ENCODE assay signal across 13 cellular contexts in genomic region chr5:124922255-124922975, GRCh38.
DNase-seq lines count a peak whose midpoint lies in the region; ATAC-seq and TF ChIP-seq lines count a peak whose summit lies in the region.
"Had no signal": no experiment of that assay in that cellular context is flagged by ENCODE, and none has a peak within 500 bp of the region (broad histone marks: within the 10 kb centered on the region; RNA-seq: fewer than 3 reads in every experiment).

No MANE protein-coding gene starts in this region.

- H3K4me2 ChIP-seq in BLaER1 treated with 17β-estradiol and CSF1 and Interleukin-3, amounts not matched to agents 10 nM and 100 nM: peak overlapping the region; percentile 58 to 85 (median 76)
- H3K4me2 ChIP-seq in hepatocyte: no peak overlapping the region

- H3K27ac Mint-ChIP-seq in activated T-cell treated with anti-CD3 and anti-CD28 coated beads, Interleukin-2, amount 50 U/mL, for 72 hours: no peak overlapping the region
- H3K27ac Mint-ChIP-seq in stimulated activated naive B cell treated with anti-CD40 and anti-IgM and Interleukin-4, amounts not matched to agents 10 μg/mL and 1 μg/mL and 100 μg/mL, for 72 hours: no peak overlapping the region
- H3K27ac Mint-ChIP-seq in naive thymus-derived CD4-positive, alpha-beta T cell: no peak overlapping the region

- CTCF ChIA-PET in naive thymus-derived CD4-positive, alpha-beta T cell (lab: Charles Lee): no interaction called here

- no peaks in the 10 kb centered on the region for H3K27me3 Mint-ChIP-seq in activated T-cell treated with anti-CD3 and anti-CD28 coated beads, Interleukin-2, amount 50 U/mL, for 72 hours (ENCODE audit: low read depth)
- no peaks in the 10 kb centered on the region for H3K27me3 Mint-ChIP-seq in stimulated activated naive B cell treated with anti-CD40 and anti-IgM and Interleukin-4, amounts not matched to agents 10 μg/mL and 1 μg/mL and 100 μg/mL, for 72 hours
- H3K27me3 Mint-ChIP-seq in naive thymus-derived CD4-positive, alpha-beta T cell: no peaks in the 10 kb centered on the region

- H3K36me3 Mint-ChIP-seq in activated T-cell treated with anti-CD3 and anti-CD28 coated beads, Interleukin-2, amount 50 U/mL, for 72 hours (ENCODE audit: insufficient read depth in 2 of 2): no peaks in the 10 kb centered on the region
- no peaks in the 10 kb centered on the region for H3K36me3 Mint-ChIP-seq in stimulated activated naive B cell treated with anti-CD40 and anti-IgM and Interleukin-4, amounts not matched to agents 10 μg/mL and 1 μg/mL and 100 μg/mL, for 72 hours
- no peaks in the 10 kb centered on the region for H3K36me3 Mint-ChIP-seq in naive thymus-derived CD4-positive, alpha-beta T cell

- H3K27ac ChIP-seq in BLaER1 treated with 17β-estradiol and CSF1 and Interleukin-3, amounts not matched to agents 10 nM and 100 nM: peak overlapping the region in 4 of 11 experiments; percentile 7 to 23 (median 20); a peak in 5 of 22 replicates
- peak overlapping the region; percentile 9 for H3K27ac ChIP-seq in hepatocyte
- no peak overlapping the region for H3K27ac ChIP-seq in naive thymus-derived CD4-positive, alpha-beta T cell (ENCODE audit: low read depth, low read length)
- H3K27ac ChIP-seq: skin epidermis, transverse colon had no signal

- H3K4me3 ChIP-seq in BLaER1 treated with 17β-estradiol and CSF1 and Interleukin-3, amounts not matched to agents 10 nM and 100 nM: peak overlapping the region in 2 of 10 experiments; percentile 41 to 51; a peak in 3 of 20 replicates
- no peak overlapping the region for H3K4me3 ChIP-seq in hepatocyte
- no peak overlapping the region for H3K4me3 ChIP-seq in naive thymus-derived CD4-positive, alpha-beta T cell (ENCODE audit: low read length)
- H3K4me3 ChIP-seq: skin epidermis, transverse colon had no signal

- peak; percentile 17 for ATAC-seq in GM21786 (IDR thresholded peaks at IDR 0.05; ENCODE audit: unreplicated experiment)
- no peak for ATAC-seq in activated T-cell treated with anti-CD3 and anti-CD28 coated beads, Interleukin-2, amount 50 U/mL, for 72 hours (replicated peaks in 1 of 2)
- ATAC-seq in stimulated activated naive B cell treated with anti-CD40 and anti-IgM and Interleukin-4, amounts not matched to agents 10 μg/mL and 1 μg/mL and 100 μg/mL, for 72 hours (replicated peaks): no peak
- no peak for ATAC-seq in naive thymus-derived CD4-positive, alpha-beta T cell
- ATAC-seq: SK-N-SH treated with all-trans-retinoic acid at 6 μM for 48 hours had no signal

- H3K27me3 ChIP-seq in BLaER1 treated with 17β-estradiol and CSF1 and Interleukin-3, amounts not matched to agents 10 nM and 100 nM: no peaks in the 10 kb centered on the region
- no peaks in the 10 kb centered on the region for H3K27me3 ChIP-seq in hepatocyte
- H3K27me3 ChIP-seq in naive thymus-derived CD4-positive, alpha-beta T cell (ENCODE audit: control insufficient read depth in 2 of 2, insufficient read depth in 2 of 2, low read length in 2 of 2): no peaks in the 10 kb centered on the region
- H3K27me3 ChIP-seq: transverse colon had no signal

- POLR2A ChIA-PET in naive thymus-derived CD4-positive, alpha-beta T cell (lab: Charles Lee): no interaction called here

- WGBS in hepatocyte (ENCODE audit: low lambda C conversion rate, missing lambda C conversion rate): 31% methylated on average over 6 of the region's 6 CpGs

- H3K9me2 ChIP-seq in hepatocyte (replicated peaks; ENCODE audit: insufficient read depth): no peaks in the 10 kb centered on the region

- peaks cover 42 to 68% (median 58%) of the 10 kb centered on the region in 10 experiments for H3K4me1 ChIP-seq in BLaER1 treated with 17β-estradiol and CSF1 and Interleukin-3, amounts not matched to agents 10 nM and 100 nM
- peaks cover 15% of the 10 kb centered on the region for H3K4me1 ChIP-seq in hepatocyte (ENCODE audit: insufficient read depth)
- H3K4me1 ChIP-seq in naive thymus-derived CD4-positive, alpha-beta T cell (ENCODE audit: control insufficient read depth in 2 of 2, insufficient read depth in 2 of 2, low read length in 2 of 2): no peaks in the 10 kb centered on the region

- DNase-seq in NCI-H774 (lab: John Stamatoyannopoulos, UW) (peak; percentile 35), hepatocyte (ENCODE audit: low spot score) (no peak), ureter (ENCODE audit: low spot score) (no peak)
- no peak for DNase-seq in activated T-cell treated with anti-CD3 and anti-CD28 coated beads, Interleukin-2, amount 50 U/mL, for 72 hours
- DNase-seq in stimulated activated naive B cell treated with anti-CD40 and anti-IgM and Interleukin-4, amounts not matched to agents 10 μg/mL and 1 μg/mL and 100 μg/mL, for 72 hours: no peak
- DNase-seq in naive thymus-derived CD4-positive, alpha-beta T cell: no peak
- DNase-seq: activated CD4-positive, alpha-beta T cell treated with anti-CD3 and anti-CD28 coated beads for 1 hour; erythroblast; transverse colon had no signal

- no peaks in the 10 kb centered on the region for H4K20me1 ChIP-seq in BLaER1 treated with 17β-estradiol and CSF1 and Interleukin-3, amounts not matched to agents 10 nM and 100 nM
- H4K20me1 ChIP-seq in hepatocyte (ENCODE audit: insufficient read depth, poor library complexity, severe bottlenecking): no peaks in the 10 kb centered on the region

- intact Hi-C loops in naive thymus-derived CD4-positive, alpha-beta T cell (cut with micrococcal nuclease): no loop called here

- no peak overlapping the region for H2AFZ ChIP-seq in hepatocyte

- H3K4me1 Mint-ChIP-seq in activated T-cell treated with anti-CD3 and anti-CD28 coated beads, Interleukin-2, amount 50 U/mL, for 72 hours (ENCODE audit: low read depth): no peaks in the 10 kb centered on the region
- H3K4me1 Mint-ChIP-seq in stimulated activated naive B cell treated with anti-CD40 and anti-IgM and Interleukin-4, amounts not matched to agents 10 μg/mL and 1 μg/mL and 100 μg/mL, for 72 hours: peaks cover 9 to 24% of the 10 kb centered on the region in 2 donors
- H3K4me1 Mint-ChIP-seq in naive thymus-derived CD4-positive, alpha-beta T cell: no peaks in the 10 kb centered on the region

- H3K79me2 ChIP-seq in hepatocyte: no peaks in the 10 kb centered on the region

- no peaks in the 10 kb centered on the region for H3K36me3 ChIP-seq in BLaER1 treated with 17β-estradiol and CSF1 and Interleukin-3, amounts not matched to agents 10 nM and 100 nM
- H3K36me3 ChIP-seq in hepatocyte (replicated peaks; ENCODE audit: insufficient read depth, low read depth): no peaks in the 10 kb centered on the region
- no peaks in the 10 kb centered on the region for H3K36me3 ChIP-seq in naive thymus-derived CD4-positive, alpha-beta T cell (ENCODE audit: control insufficient read depth in 2 of 3, insufficient read depth in 3 of 3, low read length in 3 of 3)
- H3K36me3 ChIP-seq: transverse colon had no signal

- no peak for TF ChIP-seq CTCF in hepatocyte (IDR thresholded peaks at IDR 0.05; ENCODE audit: poor library complexity)

- H3K9ac ChIP-seq in BLaER1 treated with 17β-estradiol and CSF1 and Interleukin-3, amounts not matched to agents 10 nM and 100 nM: peak overlapping the region in 3 of 11 experiments; percentile 4 to 56 (median 49); a peak in 2 of 22 replicates

- peaks cover 0 to 3% of the 10 kb centered on the region in 2 donors for H3K9me3 Mint-ChIP-seq in activated T-cell treated with anti-CD3 and anti-CD28 coated beads, Interleukin-2, amount 50 U/mL, for 72 hours
- H3K9me3 Mint-ChIP-seq in stimulated activated naive B cell treated with anti-CD40 and anti-IgM and Interleukin-4, amounts not matched to agents 10 μg/mL and 1 μg/mL and 100 μg/mL, for 72 hours: peaks cover 3 to 4% of the 10 kb centered on the region in 2 donors
- peaks cover 0 to 11% (median 0%) of the 10 kb centered on the region in 11 donors for H3K9me3 Mint-ChIP-seq in naive thymus-derived CD4-positive, alpha-beta T cell

- no peak overlapping the region for H3K4me3 Mint-ChIP-seq in activated T-cell treated with anti-CD3 and anti-CD28 coated beads, Interleukin-2, amount 50 U/mL, for 72 hours
- H3K4me3 Mint-ChIP-seq in stimulated activated naive B cell treated with anti-CD40 and anti-IgM and Interleukin-4, amounts not matched to agents 10 μg/mL and 1 μg/mL and 100 μg/mL, for 72 hours: no peak overlapping the region
- H3K4me3 Mint-ChIP-seq in naive thymus-derived CD4-positive, alpha-beta T cell: no peak overlapping the region

- peaks cover 0 to 27% (median 12%) of the 10 kb centered on the region in 11 experiments; a peak in 16 of 22 replicates for H3K9me3 ChIP-seq in BLaER1 treated with 17β-estradiol and CSF1 and Interleukin-3, amounts not matched to agents 10 nM and 100 nM (replicated peaks in 1 of 11)
- H3K9me3 ChIP-seq in hepatocyte (ENCODE audit: low read depth): no peaks in the 10 kb centered on the region
- no peaks in the 10 kb centered on the region for H3K9me3 ChIP-seq in naive thymus-derived CD4-positive, alpha-beta T cell (ENCODE audit: control insufficient read depth in 2 of 3, low read length in 3 of 3)
- H3K9me3 ChIP-seq: transverse colon had no signal
